Comparison of ENCODE assay signal across 22 cellular contexts in the genomic region with DNA sequence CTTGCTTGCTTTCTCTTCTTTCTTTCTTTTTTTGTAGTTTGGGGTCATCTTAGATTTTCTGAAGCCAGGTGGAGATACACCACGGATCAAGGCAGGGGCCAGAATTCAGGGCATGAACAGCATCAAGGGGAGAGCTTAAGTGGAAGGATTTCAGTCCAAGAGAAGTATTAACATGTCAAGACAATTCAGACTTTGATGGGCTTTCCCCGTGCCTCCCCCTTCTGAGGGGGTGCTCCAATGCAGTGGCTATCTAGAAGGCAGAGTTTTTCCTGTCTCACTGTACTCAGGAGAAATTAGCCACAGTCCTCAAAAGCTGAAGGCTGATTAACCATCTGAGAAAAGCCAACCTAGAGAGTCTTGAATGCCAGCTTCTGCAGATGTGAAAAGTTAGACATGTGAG.
A peak's percentile ranks its signal among the peaks of the same experiment; 100 is the strongest.
DNase-seq lines count a peak whose midpoint lies in the region; ATAC-seq and TF ChIP-seq lines count a peak whose summit lies in the region.
"Had no signal": no experiment of that assay in that cellular context is flagged by ENCODE, and none has a peak within 500 bp of the region (broad histone marks: within the 10 kb centered on the region; RNA-seq: fewer than 3 reads in every experiment).

No MANE protein-coding gene starts in this region.

- DNase-seq in SK-N-MC (ENCODE audit: low read depth, low spot score): no peak
- no peak for DNase-seq in neural progenitor cell (ENCODE audit: low spot score)
- DNase-seq: CD8-positive, alpha-beta memory T cell; DMS 273 treated with DMSO at 0.1 percent for 48 hours; DMS79 treated with DMSO at 0.1 percent for 48 hours; GF-D8; KBM-7; MG63; NCI-H1694; NCI-H2029 treated with DMSO at 0.1 percent for 48 hours; NCI-H2227 treated with DMSO at 0.1 percent for 48 hours; NCI-H510A; NCI-H69; PC-3 had no signal

- H3K27me3 ChIP-seq in BLaER1 (no peaks in the 10 kb centered on the region), Loucy (ENCODE audit: insufficient read depth, low read length, poor library complexity, severe bottlenecking) (no peaks in the 10 kb centered on the region), neural progenitor cell (no peaks in the 10 kb centered on the region)
- H3K27me3 ChIP-seq: MG63 had no signal

- H3K9me3 Mint-ChIP-seq in neural progenitor cell: no peaks in the 10 kb centered on the region
- H3K9me3 Mint-ChIP-seq: CD8-positive, alpha-beta memory T cell had no signal

- H4K20me1 ChIP-seq in BLaER1 (no peaks in the 10 kb centered on the region), Loucy (ENCODE audit: insufficient read depth, low read length, poor library complexity, severe bottlenecking) (no peaks in the 10 kb centered on the region), neural progenitor cell (ENCODE audit: low read depth) (no peaks in the 10 kb centered on the region)

- no peak overlapping the region for H3K27ac ChIP-seq in BLaER1
- peak overlapping the region; percentile 100 for H3K27ac ChIP-seq in SK-N-MC
- no peak overlapping the region for H3K27ac ChIP-seq in neural progenitor cell

- no peaks in the 10 kb centered on the region for H3K9me2 ChIP-seq in Loucy (replicated peaks; ENCODE audit: low read depth, low read length)

- no peaks in the 10 kb centered on the region for H3K4me1 Mint-ChIP-seq in neural progenitor cell

- TF ChIP-seq CTCF in Loucy (conservative IDR thresholded peaks at IDR 0.05; ENCODE audit: low read length) (no peak), neural progenitor cell (IDR thresholded peaks at IDR 0.05) (no peak)

- no peak overlapping the region for H3K4me3 Mint-ChIP-seq in neural progenitor cell
- H3K4me3 Mint-ChIP-seq: CD14-positive monocyte; CD8-positive, alpha-beta memory T cell had no signal

- H3K9ac ChIP-seq in BLaER1: no peak overlapping the region
- H3K9ac ChIP-seq in Loucy (ENCODE audit: low read depth, low read length, poor library complexity, severe bottlenecking): peak overlapping the region; percentile 34
- peak overlapping the region; percentile 86 for H3K9ac ChIP-seq in SK-N-MC (ENCODE audit: insufficient read length)
- H3K9ac ChIP-seq in neural progenitor cell: no peak overlapping the region

- H3K36me3 ChIP-seq in BLaER1: no peaks in the 10 kb centered on the region
- H3K36me3 ChIP-seq in Loucy (ENCODE audit: insufficient read depth, low read length): no peaks in the 10 kb centered on the region
- no peaks in the 10 kb centered on the region for H3K36me3 ChIP-seq in SK-N-MC (ENCODE audit: insufficient read depth, low read length)
- H3K36me3 ChIP-seq in neural progenitor cell: no peaks in the 10 kb centered on the region
- H3K36me3 ChIP-seq: MG63 had no signal

- H3K79me2 ChIP-seq in Loucy (ENCODE audit: insufficient read depth, low read length): no peaks in the 10 kb centered on the region
- H3K79me2 ChIP-seq in neural progenitor cell (ENCODE audit: low read depth): no peaks in the 10 kb centered on the region

- H3K4me1 ChIP-seq in BLaER1: peaks cover 36% of the 10 kb centered on the region
- H3K4me1 ChIP-seq in Loucy (ENCODE audit: insufficient read depth, low read length, poor library complexity, severe bottlenecking): peaks cover 33% of the 10 kb centered on the region
- no peaks in the 10 kb centered on the region for H3K4me1 ChIP-seq in neural progenitor cell
- H3K4me1 ChIP-seq: A549 had no signal

- no peaks in the 10 kb centered on the region for H3F3A ChIP-seq in Loucy (ENCODE audit: low read depth)
- no peaks in the 10 kb centered on the region for H3F3A ChIP-seq in neural progenitor cell (ENCODE audit: low read depth)

- H2AFZ ChIP-seq in Loucy (ENCODE audit: low read length) (peak overlapping the region; percentile 83), neural progenitor cell (replicated peaks) (peak overlapping the region; percentile 12)

- no peaks in the 10 kb centered on the region for H3K36me3 Mint-ChIP-seq in neural progenitor cell
- H3K36me3 Mint-ChIP-seq: CD14-positive monocyte had no signal

- H3K27ac Mint-ChIP-seq in neural progenitor cell: no peak overlapping the region
- H3K27ac Mint-ChIP-seq: CD14-positive monocyte; CD8-positive, alpha-beta memory T cell had no signal

- no peak for ATAC-seq in HG03457 (IDR thresholded peaks at IDR 0.05; ENCODE audit: unreplicated experiment)
- no peak for ATAC-seq in HG03460 (IDR thresholded peaks at IDR 0.05; ENCODE audit: unreplicated experiment)
- ATAC-seq in GM19351 (IDR thresholded peaks at IDR 0.05; ENCODE audit: unreplicated experiment): no peak
- ATAC-seq: A549, PC-3, SK-N-SH treated with all-trans-retinoic acid at 6 μM for 48 hours had no signal

- H3K4me3 ChIP-seq in BLaER1 (no peak overlapping the region), Loucy (ENCODE audit: low read length, poor library complexity, severe bottlenecking) (peak overlapping the region; percentile 19), SK-N-MC (peak overlapping the region; percentile 71), neural progenitor cell (no peak overlapping the region)
- H3K4me3 ChIP-seq: A549, MG63 had no signal

- no peaks in the 10 kb centered on the region for H3K27me3 Mint-ChIP-seq in neural progenitor cell (ENCODE audit: insufficient read depth, low read depth)

- H3K4me2 ChIP-seq in BLaER1 (peak overlapping the region; percentile 22; the same call in 1 of the 2 replicates), Loucy (ENCODE audit: low read depth, low read length, poor library complexity, severe bottlenecking) (peak overlapping the region; percentile 56), neural progenitor cell (no peak overlapping the region)
- H3K4me2 ChIP-seq: A549 had no signal

- H3K9me3 ChIP-seq in BLaER1 (no peaks in the 10 kb centered on the region), Loucy (ENCODE audit: insufficient read depth, low read depth, low read length) (no peaks in the 10 kb centered on the region), SK-N-MC (ENCODE audit: low read depth, low read length) (no peaks in the 10 kb centered on the region), neural progenitor cell (ENCODE audit: low read depth) (no peaks in the 10 kb centered on the region)
- H3K9me3 ChIP-seq: A549, MG63 had no signal

Comparison
In these comparisons a context has a peak if more than half of its experiments do, and no peak if none do; other contexts are left out.
1. H3K4me3 ChIP-seq: peak in Loucy (single experiment) and SK-N-MC (single experiment); none in BLaER1 (single experiment) and neural progenitor cell (single experiment).
2. H3K9ac ChIP-seq: peak in Loucy (single experiment) and SK-N-MC (single experiment); none in BLaER1 (single experiment) and neural progenitor cell (single experiment).